ENCODE assay signal across 9 cellular contexts in the genomic region with DNA sequence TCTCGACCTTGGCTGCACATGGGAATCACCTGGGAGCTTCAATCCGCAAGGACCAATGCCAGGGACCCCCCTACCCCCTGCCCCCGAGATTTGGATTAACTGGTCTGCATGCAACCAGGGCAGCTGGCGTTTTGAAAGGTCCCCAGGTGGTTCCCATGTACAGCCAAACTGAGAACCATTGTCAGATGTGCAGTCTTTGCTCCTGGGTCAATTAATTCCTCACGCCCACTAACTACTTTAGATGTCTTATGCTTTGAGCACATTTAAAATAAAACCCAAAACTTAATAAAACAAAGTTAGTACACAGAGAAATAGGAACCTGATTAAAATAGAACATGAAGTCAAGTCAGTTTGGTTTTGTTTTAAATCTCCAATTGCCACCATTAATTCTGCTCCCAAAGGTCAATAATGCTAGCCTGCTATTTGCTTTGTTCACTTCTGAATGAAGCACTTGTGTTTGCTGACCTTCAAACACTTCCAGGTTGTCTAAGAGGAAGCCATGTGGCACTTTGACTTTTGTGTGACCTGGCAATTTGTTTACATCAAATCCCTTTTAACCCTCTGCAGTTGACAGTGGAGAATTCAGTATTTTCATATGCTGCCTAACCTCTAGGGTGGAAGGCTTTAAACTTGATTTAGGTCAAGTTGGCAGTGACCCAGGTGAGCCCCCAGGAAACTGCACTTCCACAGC. TPM values are rescaled to one million over a fixed set of nuclear protein-coding genes. Genes with fewer than 3 reads are reported as not detected.
DNase-seq lines count a peak whose midpoint lies in the region; ATAC-seq and TF ChIP-seq lines count a peak whose summit lies in the region.
"Had no signal": no experiment of that assay in that cellular context is flagged by ENCODE, and none has a peak within 500 bp of the region (broad histone marks: within the 10 kb centered on the region; RNA-seq: fewer than 3 reads in every experiment).

No MANE protein-coding gene starts in this region.

- H3K36me3 Mint-ChIP-seq in activated naive CD4-positive, alpha-beta T cell treated with anti-CD3 and anti-CD28 coated beads, Interleukin-2, amount 10 ng/mL, durations not matched to agents 7 days and 5 days, result no peaks in the 10 kb centered on the region
- H3K36me3 Mint-ChIP-seq in type B pancreatic cell, result no peaks in the 10 kb centered on the region

- H3K4me3 ChIP-seq in RWPE2 (ENCODE audit: severe bottlenecking) (no peak overlapping the region), hepatocyte (no peak overlapping the region)
- H3K4me3 ChIP-seq: adrenal gland had no signal

- H3K36me3 ChIP-seq in RWPE2 (ENCODE audit: low read depth) (no peaks in the 10 kb centered on the region), hepatocyte (replicated peaks; ENCODE audit: insufficient read depth, low read depth) (no peaks in the 10 kb centered on the region)
- H3K36me3 ChIP-seq: adrenal gland had no signal

- H3K79me2 ChIP-seq in hepatocyte, result no peaks in the 10 kb centered on the region

- H3K9me3 Mint-ChIP-seq in activated naive CD4-positive, alpha-beta T cell treated with anti-CD3 and anti-CD28 coated beads, Interleukin-2, amount 10 ng/mL, durations not matched to agents 7 days and 5 days, result no peaks in the 10 kb centered on the region
- H3K9me3 Mint-ChIP-seq in type B pancreatic cell, result no peaks in the 10 kb centered on the region

- H3K4me1 ChIP-seq in RWPE2 (ENCODE audit: insufficient read depth, poor library complexity, severe bottlenecking) (peaks cover 16% of the 10 kb centered on the region), hepatocyte (ENCODE audit: insufficient read depth) (peaks cover 31% of the 10 kb centered on the region)

- H3K9me3 ChIP-seq in RWPE2 (ENCODE audit: severe bottlenecking), result no peaks in the 10 kb centered on the region
- no peaks in the 10 kb centered on the region for H3K9me3 ChIP-seq in hepatocyte (ENCODE audit: low read depth)
- H3K9me3 ChIP-seq: adrenal gland had no signal

- CTCF ChIA-PET in activated naive CD4-positive, alpha-beta T cell treated with anti-CD3 and anti-CD28 coated beads, Interleukin-2, amount 10 ng/mL, durations not matched to agents 7 days and 5 days (lab: Charles Lee), result interaction anchor here (0.9 to 8.0 kb wide), 8 partner anchors 21 to 541 kb away, joined by 3 to 100 read pairs (median 9); no protein-coding TSS in a partner anchor

- H3K27me3 ChIP-seq in RWPE2 (ENCODE audit: insufficient read depth, poor library complexity, severe bottlenecking) (no peaks in the 10 kb centered on the region), hepatocyte (no peaks in the 10 kb centered on the region)
- H3K27me3 ChIP-seq: adrenal gland had no signal

- no peak for DNase-seq in activated naive CD4-positive, alpha-beta T cell treated with anti-CD3 and anti-CD28 coated beads, Interleukin-2, amount 10 ng/mL, durations not matched to agents 7 days and 5 days
- DNase-seq in activated naive CD4-positive, alpha-beta T cell (lab: John Stamatoyannopoulos, UW), result no peak
- DNase-seq in RWPE2 (ENCODE audit: low spot score), result no peak
- DNase-seq in hepatocyte (ENCODE audit: low spot score), result no peak
- no peak for DNase-seq in type B pancreatic cell (ENCODE audit: extremely low spot score, unreplicated experiment)
- DNase-seq in NCI-H1105 (lab: John Stamatoyannopoulos, UW), result no peak
- DNase-seq in Kasumi-1 (lab: John Stamatoyannopoulos, UW), result no peak

- no peaks in the 10 kb centered on the region for H4K20me1 ChIP-seq in hepatocyte (ENCODE audit: insufficient read depth, poor library complexity, severe bottlenecking)

- H3K27ac ChIP-seq in RWPE2 (ENCODE audit: poor library complexity, severe bottlenecking) (peak overlapping the region; percentile 60), hepatocyte (peak overlapping the region; percentile 92)

- no peak overlapping the region for H2AFZ ChIP-seq in hepatocyte

- no peak for ATAC-seq in RWPE2 (ENCODE audit: low read depth)
- ATAC-seq in HG02870 (IDR thresholded peaks at IDR 0.05; ENCODE audit: unreplicated experiment), result no peak

- H3K4me3 Mint-ChIP-seq in activated naive CD4-positive, alpha-beta T cell treated with anti-CD3 and anti-CD28 coated beads, Interleukin-2, amount 10 ng/mL, durations not matched to agents 7 days and 5 days, result no peak overlapping the region
- peak overlapping the region; percentile 62 for H3K4me3 Mint-ChIP-seq in type B pancreatic cell

- H3K9me2 ChIP-seq in hepatocyte (replicated peaks; ENCODE audit: insufficient read depth), result no peaks in the 10 kb centered on the region

- H3K27me3 Mint-ChIP-seq in activated naive CD4-positive, alpha-beta T cell treated with anti-CD3 and anti-CD28 coated beads, Interleukin-2, amount 10 ng/mL, durations not matched to agents 7 days and 5 days, result no peaks in the 10 kb centered on the region
- no peaks in the 10 kb centered on the region for H3K27me3 Mint-ChIP-seq in type B pancreatic cell

- peak overlapping the region; percentile 89 for H3K27ac Mint-ChIP-seq in activated naive CD4-positive, alpha-beta T cell treated with anti-CD3 and anti-CD28 coated beads, Interleukin-2, amount 10 ng/mL, durations not matched to agents 7 days and 5 days
- peak overlapping the region; percentile 98 for H3K27ac Mint-ChIP-seq in type B pancreatic cell

- TF ChIP-seq CTCF in RWPE2 (IDR thresholded peaks at IDR 0.05; ENCODE audit: poor library complexity, severe bottlenecking) (no peak), hepatocyte (IDR thresholded peaks at IDR 0.05; ENCODE audit: poor library complexity) (no peak), type B pancreatic cell (conservative IDR thresholded peaks at IDR 0.05) (no peak)

- H3K4me1 Mint-ChIP-seq in activated naive CD4-positive, alpha-beta T cell treated with anti-CD3 and anti-CD28 coated beads, Interleukin-2, amount 10 ng/mL, durations not matched to agents 7 days and 5 days, result peaks cover 58% of the 10 kb centered on the region
- peaks cover 22% of the 10 kb centered on the region for H3K4me1 Mint-ChIP-seq in type B pancreatic cell (ENCODE audit: unreplicated experiment)

- WGBS in hepatocyte (ENCODE audit: low lambda C conversion rate, missing lambda C conversion rate), result 75% methylated on average over 5 of the region's 5 CpGs

- no peak overlapping the region for H3K4me2 ChIP-seq in hepatocyte

RNA-seq across cellular contexts. Expression of a gene that starts 27.2 kb away (rescaled TPM):
- total RNA-seq in hepatocyte, result 6,141 and 6,242 TPM in 2 replicates
- polyA plus RNA-seq in hepatocyte, result 9,038 and 9,758 TPM in 2 replicates
- total RNA-seq in type B pancreatic cell (ENCODE audit: low replicate concordance), result 1,981 and 2,322 TPM in 2 replicates

RNA-seq across cellular contexts. Expression of a gene that starts 41.3 kb away (rescaled TPM):
- 0.07 and 0.08 TPM in 2 replicates for total RNA-seq in hepatocyte
- polyA plus RNA-seq in hepatocyte, result not detected in 2 replicates
- not detected in 2 replicates for total RNA-seq in type B pancreatic cell (ENCODE audit: low replicate concordance)
